Comparison of ENCODE assay signal across 11 cellular contexts in the genomic region with DNA sequence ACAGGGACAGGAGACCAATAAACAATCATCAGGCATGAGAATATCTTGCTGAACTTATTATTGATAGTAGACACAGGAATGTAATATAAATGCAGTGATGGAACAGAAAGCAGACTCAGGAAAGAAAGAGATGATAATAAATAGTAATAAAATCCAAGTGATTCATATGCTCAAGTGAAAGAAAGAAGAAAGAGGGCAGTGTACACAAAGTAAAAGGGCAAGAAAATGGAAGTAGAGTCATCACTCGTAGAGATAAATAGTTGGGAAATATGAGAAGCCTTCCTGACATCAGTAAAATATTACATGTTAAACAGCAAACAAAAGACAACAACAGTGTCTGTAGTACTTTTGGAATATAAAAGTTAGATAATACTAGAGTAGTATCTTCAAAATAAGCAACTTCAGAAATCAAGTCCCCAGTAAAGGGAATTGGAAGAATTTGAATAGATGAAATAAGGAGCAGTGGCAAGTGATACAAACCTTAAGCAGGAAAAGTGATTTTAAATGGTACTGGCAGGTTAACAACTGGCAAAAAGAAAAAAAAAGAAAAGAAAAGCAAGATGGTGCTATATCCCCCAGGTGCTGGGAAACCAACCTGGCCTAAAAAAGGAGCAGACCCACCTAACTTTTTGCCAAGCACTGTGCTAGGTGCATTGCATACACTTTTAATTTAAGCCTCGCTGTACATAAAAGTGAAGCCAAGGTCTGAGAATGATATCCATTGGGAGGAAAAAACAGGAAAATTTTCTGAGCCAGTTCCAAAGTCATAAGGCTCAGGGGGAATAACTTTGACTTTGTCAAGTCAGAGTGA.
DNase-seq lines count a peak whose midpoint lies in the region; ATAC-seq and TF ChIP-seq lines count a peak whose summit lies in the region.
"Had no signal": no experiment of that assay in that cellular context is flagged by ENCODE, and none has a peak within 500 bp of the region (broad histone marks: within the 10 kb centered on the region; RNA-seq: fewer than 3 reads in every experiment).

No MANE protein-coding gene starts in this region.

- H4K20me1 ChIP-seq in OCI-LY3 (ENCODE audit: insufficient read depth, low read length), result no peaks in the 10 kb centered on the region
- H4K20me1 ChIP-seq: BLaER1 had no signal

- no peak overlapping the region for H2AFZ ChIP-seq in OCI-LY3 (ENCODE audit: low read depth, low read length)

- no peak overlapping the region; the same call in 1 of the 2 replicates for H3K4me3 ChIP-seq in OCI-LY3 (ENCODE audit: low read length)
- no peak overlapping the region for H3K4me3 ChIP-seq in fibroblast of mammary gland (ENCODE audit: control insufficient read depth, low read depth, low read length)
- no peak overlapping the region for H3K4me3 ChIP-seq in prostate gland
- H3K4me3 ChIP-seq: BLaER1, cardiac muscle cell had no signal

- no peak overlapping the region for H3K9ac ChIP-seq in OCI-LY3 (ENCODE audit: low read length)
- H3K9ac ChIP-seq: BLaER1 had no signal

- WGBS in prostate gland, result 35% methylated on average over 2 of the region's 2 CpGs

- peaks cover 2% of the 10 kb centered on the region for H3K4me1 Mint-ChIP-seq in activated CD4-positive, alpha-beta memory T cell treated with anti-CD3 and anti-CD28 coated beads, Interleukin-2, amount 10 ng/mL, durations not matched to agents 7 days and 5 days

- DNase-seq in fibroblast of mammary gland (ENCODE audit: low read depth) (peak; percentile 65), prostate gland (ENCODE audit: low spot score) (no peak), HUDEP-2 (lab: John Stamatoyannopoulos, UW; ENCODE audit: unreplicated experiment in 76 of 76) (no peak), NCI-H1417 treated with DMSO at 0.1 percent for 48 hours (lab: John Stamatoyannopoulos, UW) (no peak)
- DNase-seq in activated CD4-positive, alpha-beta memory T cell treated with anti-CD3 and anti-CD28 coated beads, Interleukin-2, amount 10 ng/mL, durations not matched to agents 7 days and 5 days, result no peak
- DNase-seq: KG1 had no signal

- peak; percentile 19 for ATAC-seq in GM18498 (IDR thresholded peaks at IDR 0.05; ENCODE audit: unreplicated experiment)
- ATAC-seq in GM18909 (IDR thresholded peaks at IDR 0.05; ENCODE audit: poor library complexity, unreplicated experiment), result no peak

- H3K27me3 Mint-ChIP-seq in activated CD4-positive, alpha-beta memory T cell treated with anti-CD3 and anti-CD28 coated beads, Interleukin-2, amount 10 ng/mL, durations not matched to agents 7 days and 5 days, result no peaks in the 10 kb centered on the region

- H3K4me1 ChIP-seq in OCI-LY3 (ENCODE audit: low read length) (peaks cover 25% of the 10 kb centered on the region), prostate gland (replicated peaks) (no peaks in the 10 kb centered on the region)
- H3K4me1 ChIP-seq: BLaER1 had no signal

- H3K36me3 ChIP-seq in OCI-LY3 (replicated peaks; ENCODE audit: low read depth, low read length), result no peaks in the 10 kb centered on the region
- H3K36me3 ChIP-seq in prostate gland, result no peaks in the 10 kb centered on the region
- H3K36me3 ChIP-seq: BLaER1, cardiac muscle cell had no signal

- POLR2A ChIA-PET in activated CD4-positive, alpha-beta memory T cell treated with anti-CD3 and anti-CD28 coated beads, Interleukin-2, amount 10 ng/mL, durations not matched to agents 7 days and 5 days (lab: Charles Lee), result interaction anchor here (0.6 kb wide), 1 partner anchor 143 kb away, joined by 3 read pairs; no protein-coding TSS in a partner anchor

- no peaks in the 10 kb centered on the region for H3K27me3 ChIP-seq in OCI-LY3 (ENCODE audit: low read depth, low read length)
- H3K27me3 ChIP-seq in prostate gland (replicated peaks; ENCODE audit: insufficient read depth), result no peaks in the 10 kb centered on the region
- H3K27me3 ChIP-seq: BLaER1, cardiac muscle cell had no signal

- intact Hi-C loops in prostate gland (cut with DNase I), result no loop called here

- no peak overlapping the region for H3K4me3 Mint-ChIP-seq in activated CD4-positive, alpha-beta memory T cell treated with anti-CD3 and anti-CD28 coated beads, Interleukin-2, amount 10 ng/mL, durations not matched to agents 7 days and 5 days

- no peaks in the 10 kb centered on the region for H3K79me2 ChIP-seq in OCI-LY3 (ENCODE audit: low read length)

- no peak for TF ChIP-seq POLR2A in prostate gland (IDR thresholded peaks at IDR 0.05)

- H3K36me3 Mint-ChIP-seq in activated CD4-positive, alpha-beta memory T cell treated with anti-CD3 and anti-CD28 coated beads, Interleukin-2, amount 10 ng/mL, durations not matched to agents 7 days and 5 days (ENCODE audit: low read depth), result no peaks in the 10 kb centered on the region

- CTCF ChIA-PET in activated CD4-positive, alpha-beta memory T cell treated with anti-CD3 and anti-CD28 coated beads, Interleukin-2, amount 10 ng/mL, durations not matched to agents 7 days and 5 days (lab: Charles Lee), result no interaction called here

- H3K9me3 ChIP-seq in OCI-LY3 (ENCODE audit: insufficient read depth, low read length) (no peaks in the 10 kb centered on the region), prostate gland (no peaks in the 10 kb centered on the region)
- H3K9me3 ChIP-seq: BLaER1 had no signal

- peak overlapping the region; percentile 35 for H3K4me2 ChIP-seq in OCI-LY3 (ENCODE audit: low read length)
- H3K4me2 ChIP-seq: BLaER1 had no signal

- H3K27ac ChIP-seq in OCI-LY3 (ENCODE audit: low read length), result no peak overlapping the region
- H3K27ac ChIP-seq in prostate gland, result peak overlapping the region; percentile 36 to 42
- H3K27ac ChIP-seq: BLaER1, cardiac muscle cell had no signal

- TF ChIP-seq CTCF in OCI-LY3 (IDR thresholded peaks at IDR 0.05; ENCODE audit: low read depth, low read length) (no peak), fibroblast of mammary gland (conservative IDR thresholded peaks at IDR 0.05; ENCODE audit: control insufficient read depth, insufficient read depth, low read depth, low read length) (no peak), prostate gland (IDR thresholded peaks at IDR 0.05) (peak in 2 of 4 experiments; percentile 7 to 14)

- H3K27ac Mint-ChIP-seq in activated CD4-positive, alpha-beta memory T cell treated with anti-CD3 and anti-CD28 coated beads, Interleukin-2, amount 10 ng/mL, durations not matched to agents 7 days and 5 days, result no peak overlapping the region

- no peaks in the 10 kb centered on the region for H3K9me3 Mint-ChIP-seq in activated CD4-positive, alpha-beta memory T cell treated with anti-CD3 and anti-CD28 coated beads, Interleukin-2, amount 10 ng/mL, durations not matched to agents 7 days and 5 days
